1 cellular context compared by ENCODE assay signal in the genomic region with DNA sequence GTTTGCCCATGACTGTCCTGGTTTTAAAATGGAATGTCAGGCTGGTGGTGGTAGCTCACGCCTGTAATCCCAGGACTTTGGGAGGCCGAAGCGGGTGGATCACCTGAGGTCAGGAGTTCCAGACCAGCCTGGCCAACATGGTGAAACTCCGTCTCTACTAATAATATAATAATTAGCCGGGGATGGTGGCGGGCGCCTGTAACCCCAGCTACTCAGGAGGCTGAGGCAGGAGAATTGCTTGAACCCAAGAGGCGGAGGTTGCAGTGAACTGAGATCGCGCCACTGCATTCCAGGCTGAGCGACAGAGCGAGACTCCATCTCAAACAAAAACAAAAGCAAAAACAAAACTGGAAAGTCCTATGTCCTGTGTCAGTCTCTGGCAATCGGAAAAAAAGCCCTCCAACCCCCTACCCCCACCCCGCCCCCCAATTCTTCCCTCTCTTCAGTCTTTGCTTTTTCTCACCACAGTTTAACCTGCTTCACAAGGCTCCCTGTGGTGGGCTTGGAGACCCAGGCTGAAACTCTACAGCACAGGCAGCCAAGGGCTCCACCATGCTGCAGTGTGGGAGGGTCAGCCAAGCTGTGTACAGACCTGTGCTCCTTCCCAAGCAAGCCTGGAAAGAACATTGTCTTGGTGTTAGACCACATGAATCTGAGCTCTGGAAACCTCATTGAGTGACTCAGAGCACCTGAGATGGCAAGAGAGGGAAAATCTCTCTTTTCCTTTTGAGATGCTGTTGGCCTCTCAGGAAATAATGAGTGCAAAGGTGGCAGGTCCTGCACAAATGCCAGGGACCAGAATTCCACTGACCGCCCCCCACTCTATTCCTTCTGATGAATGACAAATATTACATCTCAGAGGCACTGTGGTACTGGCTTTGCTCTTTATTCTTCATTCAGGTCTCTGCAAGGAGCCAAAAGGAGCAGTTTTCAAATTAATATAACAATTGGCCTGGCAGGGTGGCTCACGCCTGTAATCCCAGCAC.
TF ChIP-seq lines count a peak whose summit lies in the region.

No MANE protein-coding gene starts in this region.

TF ChIP-seq in H1, 55 proteins besides CTCF, POLR2A, EP300 and RAD21:
- TF ChIP-seq BACH1 (IDR thresholded peaks at IDR 0.05; ENCODE audit: low read length): no peak
- no peak for TF ChIP-seq NRF1 (IDR thresholded peaks at IDR 0.05; ENCODE audit: low read depth, low read length)
- TF ChIP-seq SIX5 (IDR thresholded peaks at IDR 0.05; ENCODE audit: low read depth, low read length): no peak
- no peak for TF ChIP-seq TBP (IDR thresholded peaks at IDR 0.05; ENCODE audit: low read depth, low read length)
- TF ChIP-seq SP1 (IDR thresholded peaks at IDR 0.05; ENCODE audit: low read depth, low read length): no peak
- TF ChIP-seq FOSL1 (IDR thresholded peaks at IDR 0.05; ENCODE audit: insufficient read depth, low read depth, low read length): no peak
- no peak for TF ChIP-seq GTF2F1 (IDR thresholded peaks at IDR 0.05; ENCODE audit: borderline replicate concordance, low read depth, low read length)
- TF ChIP-seq KDM1A (IDR thresholded peaks at IDR 0.05; ENCODE audit: borderline replicate concordance, low read length): no peak
- TF ChIP-seq YY1 (IDR thresholded peaks at IDR 0.05; ENCODE audit: low read depth, low read length): no peak
- no peak for TF ChIP-seq EZH2 (IDR thresholded peaks at IDR 0.05; ENCODE audit: low read depth, low read length, severe bottlenecking)
- no peak for TF ChIP-seq POU5F1 (IDR thresholded peaks at IDR 0.05; ENCODE audit: low read depth, low read length)
- no peak for TF ChIP-seq PHF8 (conservative IDR thresholded peaks at IDR 0.05; ENCODE audit: low read depth, low read length)
- no peak for TF ChIP-seq CTBP2 (IDR thresholded peaks at IDR 0.05; ENCODE audit: borderline replicate concordance, insufficient read depth, insufficient read length, low read length)
- TF ChIP-seq ZNF274 (IDR thresholded peaks at IDR 0.05; ENCODE audit: borderline replicate concordance, extremely low read depth, low read length): no peak
- no peak for TF ChIP-seq ATF3 (IDR thresholded peaks at IDR 0.05; ENCODE audit: insufficient read depth, low read depth, low read length)
TF ChIP-seq in H1: peak in this region for 0.
